Comparison of ENCODE assay signal across 23 cellular contexts in the genomic region with DNA sequence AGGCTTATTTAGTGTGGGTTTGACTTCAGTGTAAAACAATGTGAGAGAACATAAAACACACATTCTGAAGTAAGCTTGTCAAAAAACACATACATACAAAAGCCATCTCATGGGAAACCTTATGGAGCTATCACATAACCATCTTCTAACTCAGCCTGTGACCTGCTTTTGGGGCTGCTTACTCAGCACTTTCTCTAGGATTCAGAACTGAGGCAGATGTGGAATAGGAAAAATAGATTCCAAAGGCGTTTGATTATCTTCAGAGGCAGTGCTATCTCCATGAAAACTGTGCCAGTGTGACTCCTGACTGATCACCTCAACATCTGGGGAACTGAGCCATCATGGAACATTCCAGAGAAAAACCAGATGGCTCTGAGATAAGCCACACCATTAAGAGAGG. TPM values are rescaled to one million over a fixed set of nuclear protein-coding genes. Genes with fewer than 3 reads are reported as not detected.
"Had no signal": no experiment of that assay in that cellular context is flagged by ENCODE, and none has a peak within 500 bp of the region (broad histone marks: within the 10 kb centered on the region; RNA-seq: fewer than 3 reads in every experiment).

No MANE protein-coding gene starts in this region.

- H3K4me1 ChIP-seq: SJSA1 had no signal

- FAIRE-seq: RCC 7860 had no signal

- H3K27ac ChIP-seq: SJSA1, SK-N-MC had no signal

- H3K27me3 ChIP-seq: MG63 had no signal

- H3K9me3 ChIP-seq: MG63 had no signal

- H3K36me3 ChIP-seq: MG63, SJSA1 had no signal

- H3K4me3 ChIP-seq: MG63, SJSA1, SK-N-MC had no signal

- DNase-seq: Karpas-422, KG1, MG63, NCI-H1092, NCI-H1105 treated with DMSO at 0.1 percent for 48 hours, NCI-H1417 treated with DMSO at 0.1 percent for 48 hours, NCI-H146, NCI-H1694 treated with DMSO at 0.1 percent for 48 hours, NCI-H1930, NCI-H2081, NCI-H2107, NCI-H2227 treated with DMSO at 0.1 percent for 48 hours, NCI-H510A, NCI-H524 treated with DMSO at 0.1 percent for 48 hours, NCI-H69, NCI-H774, Right ventricle myocardium superior, RPMI8226, SIG-M5 had no signal

RNA-seq across cellular contexts. Expression of a gene that starts 40.2 kb away (rescaled TPM):
- total RNA-seq: HT1080 had no signal
